1 cellular context compared by ENCODE assay signal in genomic region chr2:10930731-10931516, GRCh38.
TF ChIP-seq lines count a peak whose summit lies in the region.

No MANE protein-coding gene starts in this region.

TF ChIP-seq in IMR-90, 13 proteins besides CTCF, POLR2A, EP300 and RAD21:
- TF ChIP-seq MAZ (IDR thresholded peaks at IDR 0.05; ENCODE audit: borderline replicate concordance, low read depth, low read length) (no peak), NFE2L2 (IDR thresholded peaks at IDR 0.05; ENCODE audit: low read depth, low read length) (no peak), SMC3 (IDR thresholded peaks at IDR 0.05; ENCODE audit: low read depth, low read length) (no peak), CEBPB (IDR thresholded peaks at IDR 0.05; ENCODE audit: low read depth, low read length) (peak; percentile 93), FOS (IDR thresholded peaks at IDR 0.05; ENCODE audit: low read depth, low read length) (peak; percentile 56; the same call in 1 of the 2 replicates), BHLHE40 (IDR thresholded peaks at IDR 0.05; ENCODE audit: low read depth, low read length) (peak; percentile 88)
TF ChIP-seq in IMR-90: peak in this region for 3.
